ENCODE assay signal across 22 cellular contexts in genomic region chr17:36645358-36645757, GRCh38.
"Had no signal": no experiment of that assay in that cellular context is flagged by ENCODE, and none has a peak within 500 bp of the region (broad histone marks: within the 10 kb centered on the region; RNA-seq: fewer than 3 reads in every experiment).

No MANE protein-coding gene starts in this region.

- H3K9ac ChIP-seq: neural progenitor cell, parathyroid adenoma had no signal

- DNase-seq: dorsolateral prefrontal cortex; effector CD4-positive, alpha-beta T cell; hypothalamus; kidney; left lung; mesenchymal stem cell; mucosa of descending colon; naive B cell; right lobe of liver; small intestine; stimulated activated CD4-positive, alpha-beta T cell treated with anti-CD3 and anti-CD28 coated beads, Interleukin-15, amount 100 ng/mL, for 24 hours; stimulated activated CD4-positive, alpha-beta T cell treated with anti-CD3 and anti-CD28 coated beads, Interleukin-4, amount 100 ng/mL, for 1 hour; stimulated activated CD8-positive, alpha-beta memory T cell treated with anti-CD3 and anti-CD28 coated beads, Interleukin-4, amount 100 ng/mL, for 48 hours; stimulated activated naive CD4-positive, alpha-beta T cell treated with Interleukin-2 at 50 U/mL for 16 hours; substantia nigra; testis; tibial artery had no signal

- H3K4me3 ChIP-seq: dorsolateral prefrontal cortex, left lung, mucosa of descending colon, neural progenitor cell, right lobe of liver, testis, tibial artery had no signal

- H3K79me2 ChIP-seq: parathyroid adenoma had no signal

- H2AFZ ChIP-seq: neural progenitor cell, parathyroid adenoma had no signal

- H3K27me3 ChIP-seq: testis had no signal

- H3K36me3 ChIP-seq: left lung, neural progenitor cell, right lobe of liver, tibial artery had no signal

- ATAC-seq: left lung; mucosa of descending colon; natural killer cell treated with Interleukin-12 subunit alpha and Interleukin-12 subunit beta and Interleukin-15 and Interleukin-18, amount 100 ng/mL, for 72 hours; right lobe of liver had no signal

- H3K27ac ChIP-seq: dorsolateral prefrontal cortex, left lung, neural progenitor cell, parathyroid adenoma, right lobe of liver, testis, tibial artery had no signal

- H3K4me2 ChIP-seq: neural progenitor cell had no signal

- FAIRE-seq: colon, frontal cortex, kidney, small intestine had no signal

- H3K9me3 ChIP-seq: left lung, mucosa of descending colon, right lobe of liver, testis, tibial artery had no signal
